Comparison of ENCODE assay signal across 31 cellular contexts in the genomic region with DNA sequence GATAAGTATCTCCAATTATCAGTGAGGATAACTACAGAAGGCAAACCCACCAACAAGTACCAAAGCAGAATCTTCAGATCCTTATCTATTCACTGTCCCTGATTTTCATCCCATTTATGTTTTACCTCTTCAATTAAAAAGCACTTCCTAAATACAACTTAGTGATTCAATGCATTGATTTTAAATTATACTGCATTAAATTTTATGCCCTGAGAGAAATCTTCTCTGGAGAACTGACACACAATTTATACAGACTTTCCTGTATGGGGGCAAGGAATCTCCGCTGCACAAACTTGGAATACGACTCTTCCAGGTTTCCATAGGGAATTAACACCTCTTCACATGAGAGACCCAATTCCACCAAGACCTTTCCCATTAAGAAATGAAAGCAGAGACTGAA. TPM values are rescaled to one million over a fixed set of nuclear protein-coding genes. Genes with fewer than 3 reads are reported as not detected.
DNase-seq lines count a peak whose midpoint lies in the region; TF ChIP-seq lines count a peak whose summit lies in the region.
"Had no signal": no experiment of that assay in that cellular context is flagged by ENCODE, and none has a peak within 500 bp of the region (broad histone marks: within the 10 kb centered on the region; RNA-seq: fewer than 3 reads in every experiment).

A gene with protein sequence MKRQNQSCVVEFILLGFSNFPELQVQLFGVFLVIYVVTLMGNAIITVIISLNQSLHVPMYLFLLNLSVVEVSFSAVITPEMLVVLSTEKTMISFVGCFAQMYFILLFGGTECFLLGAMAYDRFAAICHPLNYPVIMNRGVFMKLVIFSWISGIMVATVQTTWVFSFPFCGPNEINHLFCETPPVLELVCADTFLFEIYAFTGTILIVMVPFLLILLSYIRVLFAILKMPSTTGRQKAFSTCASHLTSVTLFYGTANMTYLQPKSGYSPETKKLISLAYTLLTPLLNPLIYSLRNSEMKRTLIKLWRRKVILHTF (minus strand): TSS at position 101 of the 400 bp plus-strand sequence. CDS start 2,188 bp downstream, outside the sequence.

- H4K20me1 ChIP-seq in osteoblast (ENCODE audit: insufficient read depth, low read length) = no peaks in the 10 kb centered on the region
- H4K20me1 ChIP-seq: BLaER1; BLaER1 treated with 17β-estradiol and CSF1 and Interleukin-3, amounts not matched to agents 10 nM and 100 nM had no signal

- H3K36me3 ChIP-seq in osteoblast (ENCODE audit: insufficient read depth, low read length) = no peaks in the 10 kb centered on the region
- H3K36me3 ChIP-seq: BE2C; BLaER1; BLaER1 treated with 17β-estradiol and CSF1 and Interleukin-3, amounts not matched to agents 10 nM and 100 nM had no signal

- H3K4me1 ChIP-seq in osteoblast (ENCODE audit: insufficient read depth, low read length) = no peaks in the 10 kb centered on the region
- H3K4me1 ChIP-seq: A549; BE2C; BLaER1; BLaER1 treated with 17β-estradiol and CSF1 and Interleukin-3, amounts not matched to agents 10 nM and 100 nM; Caco-2 had no signal

- no peak for DNase-seq in osteoblast (ENCODE audit: insufficient read length, low spot score, missing footprints)
- no peak for DNase-seq in Kasumi-1 (lab: John Stamatoyannopoulos, UW)
- DNase-seq: 8988T; ACHN; AML-193; BE2C; C1 segment of cervical spinal cord; Caco-2; Calu3; CD4-positive, alpha-beta memory T cell; CD4-positive, alpha-beta T cell; CD4-positive, CD25-positive, alpha-beta regulatory T cell; CD8-positive, alpha-beta memory T cell; CD8-positive, alpha-beta T cell; COR-L47; DMS 273 treated with DMSO at 0.1 percent for 48 hours; DMS153; DMS53; DMS79; DMS79 treated with DMSO at 0.1 percent for 48 hours; DND-41; EL had no signal

- no peaks in the 10 kb centered on the region for H3K79me2 ChIP-seq in osteoblast (ENCODE audit: insufficient read depth, low read length)

- H3K9me3 ChIP-seq in osteoblast (ENCODE audit: low read depth, low read length) = peaks cover 6% of the 10 kb centered on the region
- H3K9me3 ChIP-seq: BE2C had no signal

- no peak within 1 kb of the TSS for H3K27ac ChIP-seq in osteoblast (ENCODE audit: low read depth, low read length)
- H3K27ac ChIP-seq: 22Rv1; A549; BLaER1; BLaER1 treated with 17β-estradiol and CSF1 and Interleukin-3, amounts not matched to agents 10 nM and 100 nM; C4-2B had no signal

- H3K4me3 ChIP-seq in osteoblast (ENCODE audit: insufficient read depth, low read length) = no peak within 1 kb of the TSS
- H3K4me3 ChIP-seq: A549; BLaER1; BLaER1 treated with 17β-estradiol and CSF1 and Interleukin-3, amounts not matched to agents 10 nM and 100 nM had no signal

- TF ChIP-seq CTCF in osteoblast (IDR thresholded peaks at IDR 0.05; ENCODE audit: extremely low read depth, low read depth, low read length) = no peak

- H3K4me2 ChIP-seq in osteoblast (ENCODE audit: insufficient read depth, low read length) = no peak within 1 kb of the TSS
- H3K4me2 ChIP-seq: A549; BLaER1; BLaER1 treated with 17β-estradiol and CSF1 and Interleukin-3, amounts not matched to agents 10 nM and 100 nM had no signal

- H3K27me3 ChIP-seq in osteoblast (ENCODE audit: insufficient read depth, low read length) = no peaks in the 10 kb centered on the region
- H3K27me3 ChIP-seq: BE2C; BLaER1; BLaER1 treated with 17β-estradiol and CSF1 and Interleukin-3, amounts not matched to agents 10 nM and 100 nM had no signal

- H2AFZ ChIP-seq in osteoblast (ENCODE audit: low read length) = peak within 1 kb of the TSS; percentile 21

RNA-seq across cellular contexts. Expression of the gene that starts here (rescaled TPM):
- under 0.01 TPM in 2 replicates for total RNA-seq in osteoblast
- total RNA-seq: A172; A673; B cell; Caco-2; Calu3; CD4-positive, alpha-beta memory T cell; CD4-positive, alpha-beta T cell; CD4-positive, CD25-positive, alpha-beta regulatory T cell; CD8-positive, alpha-beta memory T cell; CD8-positive, alpha-beta T cell; Daoy had no signal
